1 cellular context compared by ENCODE assay signal in genomic region chr20:48383252-48383651, GRCh38.
TF ChIP-seq lines count a peak whose summit lies in the region.

No MANE protein-coding gene starts in this region.

TF ChIP-seq in HepG2, 621 proteins besides CTCF, POLR2A, EP300 and RAD21 (continued from another document):
- TF ChIP-seq, protein P1, sequence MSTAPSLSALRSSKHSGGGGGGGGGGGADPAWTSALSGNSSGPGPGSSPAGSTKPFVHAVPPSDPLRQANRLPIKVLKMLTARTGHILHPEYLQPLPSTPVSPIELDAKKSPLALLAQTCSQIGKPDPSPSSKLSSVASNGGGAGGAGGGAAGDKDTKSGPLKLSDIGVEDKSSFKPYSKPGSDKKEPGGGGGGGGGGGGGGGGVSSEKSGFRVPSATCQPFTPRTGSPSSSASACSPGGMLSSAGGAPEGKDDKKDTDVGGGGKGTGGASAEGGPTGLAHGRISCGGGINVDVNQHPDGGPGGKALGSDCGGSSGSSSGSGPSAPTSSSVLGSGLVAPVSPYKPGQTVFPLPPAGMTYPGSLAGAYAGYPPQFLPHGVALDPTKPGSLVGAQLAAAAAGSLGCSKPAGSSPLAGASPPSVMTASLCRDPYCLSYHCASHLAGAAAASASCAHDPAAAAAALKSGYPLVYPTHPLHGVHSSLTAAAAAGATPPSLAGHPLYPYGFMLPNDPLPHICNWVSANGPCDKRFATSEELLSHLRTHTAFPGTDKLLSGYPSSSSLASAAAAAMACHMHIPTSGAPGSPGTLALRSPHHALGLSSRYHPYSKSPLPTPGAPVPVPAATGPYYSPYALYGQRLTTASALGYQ (CRISPR knock-in tag; IDR thresholded peaks at IDR 0.05): no peak
- no peak for TF ChIP-seq STAT5B (CRISPR knock-in tag; IDR thresholded peaks at IDR 0.05)
